Comparison of ENCODE assay signal across 10 cellular contexts in genomic region chr11:65927904-65928397, GRCh38. TPM values are rescaled to one million over a fixed set of nuclear protein-coding genes. Genes with fewer than 3 reads are reported as not detected.
DNase-seq lines count a peak whose midpoint lies in the region; ATAC-seq lines count a peak whose summit lies in the region.
"Had no signal": no experiment of that assay in that cellular context is flagged by ENCODE, and none has a peak within 500 bp of the region (broad histone marks: within the 10 kb centered on the region; RNA-seq: fewer than 3 reads in every experiment).

No MANE protein-coding gene starts in this region.

- DNase-seq in activated CD8-positive, alpha-beta memory T cell treated with anti-CD3 and anti-CD28 coated beads for 4 hours (ENCODE audit: low read depth in 2 of 2): peak; percentile 59 to 63
- DNase-seq in immature natural killer cell (peak; percentile 82 to 84 (median 83)), H4 (ENCODE audit: low spot score) (no peak), SKM-1 (lab: John Stamatoyannopoulos, UW; ENCODE audit: unreplicated experiment) (no peak), NCI-H2029 treated with DMSO at 0.1 percent for 48 hours (lab: John Stamatoyannopoulos, UW) (no peak)
- DNase-seq in stimulated activated CD8-positive, alpha-beta memory T cell treated with anti-CD3 and anti-CD28 coated beads, Interleukin-7, amount 100 ng/mL, for 24 hours (ENCODE audit: low read depth): peak; percentile 41

- H3K9me3 ChIP-seq in KOPT-K1 (ENCODE audit: insufficient read depth, low read length, poor library complexity, severe bottlenecking): no peaks in the 10 kb centered on the region

- H3K27ac ChIP-seq in KOPT-K1 (ENCODE audit: low read depth, low read length, poor library complexity, severe bottlenecking): peak overlapping the region; percentile 96

- ATAC-seq in GM19372 (IDR thresholded peaks at IDR 0.05; ENCODE audit: low read depth, unreplicated experiment): peak; percentile 61

- peaks cover 0 to 10% (median 9%) of the 10 kb centered on the region in 3 donors for H3K27me3 Mint-ChIP-seq in immature natural killer cell (ENCODE audit: low read depth in 3 of 3)

- H3K27ac Mint-ChIP-seq in immature natural killer cell: peak overlapping the region; percentile 89 to 97 (median 95)

- H3K9me3 Mint-ChIP-seq in immature natural killer cell: no peaks in the 10 kb centered on the region

- H3K4me1 Mint-ChIP-seq in immature natural killer cell: peaks cover 29 to 35% of the 10 kb centered on the region in 2 donors

- peak overlapping the region; percentile 78 to 88 (median 81) for H3K4me3 Mint-ChIP-seq in immature natural killer cell

- peaks cover 4 to 5% (median 5%) of the 10 kb centered on the region in 3 donors for H3K36me3 Mint-ChIP-seq in immature natural killer cell

- H3K36me3 ChIP-seq in KOPT-K1 (ENCODE audit: insufficient read depth, low read length): peaks cover 19% of the 10 kb centered on the region

RNA-seq across cellular contexts. Expression of gene DRAP1, which starts 8.7 kb away (rescaled TPM):
- 100 to 1,000 TPM; 135 to 234 (median 182) TPM for polyA plus RNA-seq in immature natural killer cell
- total RNA-seq in H4 (2014; rRNA removed; shearing (Covaris generic)): 181 and 235 TPM in 2 replicates

RNA-seq across cellular contexts. Expression of gene C11orf68, which starts 9.1 kb away (rescaled TPM):
- 10 to 100 TPM; 45.7 to 84.5 (median 60.4) TPM for polyA plus RNA-seq in immature natural killer cell
- total RNA-seq in H4 (2014; rRNA removed; shearing (Covaris generic)): 13.4 and 14.3 TPM in 2 replicates

RNA-seq across cellular contexts. Expression of gene TSGA10IP, which starts 17.3 kb away (rescaled TPM):
- polyA plus RNA-seq in immature natural killer cell: not detected
- not detected in 2 replicates for total RNA-seq in H4 (2014; rRNA removed; shearing (Covaris generic))
- total RNA-seq: activated CD8-positive, alpha-beta memory T cell treated with anti-CD3 and anti-CD28 coated beads for 36 hours; renal cortical epithelial cell had no signal

RNA-seq across cellular contexts. Expression of gene FOSL1, which starts 27.8 kb away (rescaled TPM):
- under 1 TPM; 0.13 to 0.30 (median 0.17) TPM for polyA plus RNA-seq in immature natural killer cell
- 12.9 and 18.0 TPM in 2 replicates for total RNA-seq in H4 (2014; rRNA removed; shearing (Covaris generic))

RNA-seq across cellular contexts. Expression of gene SART1, which starts 33.6 kb away (rescaled TPM):
- polyA plus RNA-seq in immature natural killer cell: 10 to 100 TPM in 2 of 3 donors, 1 to 10 TPM in 1; 7.5 to 53.0 (median 16.1) TPM
- total RNA-seq in H4 (2014; rRNA removed; shearing (Covaris generic)): 43.3 and 43.4 TPM in 2 replicates

Comparison
In these comparisons a context has a peak if more than half of its experiments do, and no peak if none do; other contexts are left out.
1. DNase-seq: peak in activated CD8-positive, alpha-beta memory T cell treated with anti-CD3 and anti-CD28 coated beads for 4 hours (2 of 2), immature natural killer cell (3 of 3) and stimulated activated CD8-positive, alpha-beta memory T cell treated with anti-CD3 and anti-CD28 coated beads, Interleukin-7, amount 100 ng/mL, for 24 hours (single experiment); none in H4 (single experiment), SKM-1 (single experiment) and NCI-H2029 treated with DMSO at 0.1 percent for 48 hours (single experiment).